Comparison of ENCODE assay signal across 2 cellular contexts in the genomic region with DNA sequence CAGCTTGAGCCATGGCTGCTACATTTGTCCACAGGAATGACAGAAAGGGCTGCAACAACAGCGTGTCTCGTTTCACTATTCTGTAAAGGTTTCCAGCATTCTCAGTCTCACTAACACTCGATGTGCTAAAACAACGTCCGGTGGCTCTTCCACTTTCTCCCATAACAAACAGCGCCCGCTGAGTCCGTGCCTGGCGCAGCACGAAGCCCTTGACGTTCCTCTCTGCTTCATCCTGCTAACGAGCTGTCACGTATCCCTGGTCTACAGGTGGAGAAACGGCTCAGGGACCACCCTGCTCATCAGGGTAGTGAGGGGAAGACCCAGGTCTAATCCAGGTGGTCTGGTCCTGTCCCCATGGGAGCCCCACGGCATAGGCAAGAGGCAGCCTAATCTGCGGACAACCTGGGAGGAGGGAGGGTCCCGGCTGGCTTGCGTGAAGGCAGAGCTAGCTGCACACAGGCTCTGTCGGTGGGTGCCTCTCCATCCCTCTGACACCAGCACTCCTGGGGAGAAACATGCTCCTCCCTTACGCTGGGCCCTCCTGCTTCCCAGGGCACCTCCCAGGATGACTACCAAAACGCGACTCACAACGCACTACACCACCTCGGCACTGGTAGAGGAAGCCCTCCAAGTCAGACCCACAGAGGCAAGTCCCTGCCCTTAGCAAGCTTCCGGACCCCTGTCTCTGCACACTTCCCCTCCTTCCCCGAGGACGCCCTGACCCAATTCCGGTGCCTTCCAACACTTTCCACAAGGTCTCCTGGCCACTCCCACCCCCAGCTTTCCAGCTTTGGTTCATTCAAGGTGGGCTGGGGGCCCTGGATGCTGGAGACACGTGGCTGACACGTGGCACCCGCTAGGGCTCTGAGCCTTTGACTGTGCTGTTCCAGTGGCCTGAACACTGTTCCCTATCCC.
A peak's percentile ranks its signal among the peaks of the same experiment; 100 is the strongest.
TF ChIP-seq lines count a peak whose summit lies in the region.

No MANE protein-coding gene starts in this region.

TF ChIP-seq in H1, 55 proteins besides CTCF, POLR2A, EP300 and RAD21:
- TF ChIP-seq SIX5 (IDR thresholded peaks at IDR 0.05; ENCODE audit: low read depth, low read length) (no peak), KDM1A (IDR thresholded peaks at IDR 0.05; ENCODE audit: borderline replicate concordance, low read length) (peak; percentile 46; the same call in 1 of the 2 replicates)

TF ChIP-seq in neural cell, 6 proteins besides CTCF, POLR2A, EP300 and RAD21:
- TF ChIP-seq POLR2AphosphoS5 (IDR thresholded peaks at IDR 0.05) (no peak), SMC3 (conservative IDR thresholded peaks at IDR 0.05; ENCODE audit: poor library complexity) (no peak), EZH2 (IDR thresholded peaks at IDR 0.05; ENCODE audit: borderline replicate concordance, insufficient read depth, low read length, poor library complexity, severe bottlenecking) (no peak), MXI1 (conservative IDR thresholded peaks at IDR 0.05; ENCODE audit: poor library complexity, severe bottlenecking) (no peak), TAF1 (IDR thresholded peaks at IDR 0.05; ENCODE audit: low read depth) (no peak)
- TF ChIP-seq, protein P1, sequence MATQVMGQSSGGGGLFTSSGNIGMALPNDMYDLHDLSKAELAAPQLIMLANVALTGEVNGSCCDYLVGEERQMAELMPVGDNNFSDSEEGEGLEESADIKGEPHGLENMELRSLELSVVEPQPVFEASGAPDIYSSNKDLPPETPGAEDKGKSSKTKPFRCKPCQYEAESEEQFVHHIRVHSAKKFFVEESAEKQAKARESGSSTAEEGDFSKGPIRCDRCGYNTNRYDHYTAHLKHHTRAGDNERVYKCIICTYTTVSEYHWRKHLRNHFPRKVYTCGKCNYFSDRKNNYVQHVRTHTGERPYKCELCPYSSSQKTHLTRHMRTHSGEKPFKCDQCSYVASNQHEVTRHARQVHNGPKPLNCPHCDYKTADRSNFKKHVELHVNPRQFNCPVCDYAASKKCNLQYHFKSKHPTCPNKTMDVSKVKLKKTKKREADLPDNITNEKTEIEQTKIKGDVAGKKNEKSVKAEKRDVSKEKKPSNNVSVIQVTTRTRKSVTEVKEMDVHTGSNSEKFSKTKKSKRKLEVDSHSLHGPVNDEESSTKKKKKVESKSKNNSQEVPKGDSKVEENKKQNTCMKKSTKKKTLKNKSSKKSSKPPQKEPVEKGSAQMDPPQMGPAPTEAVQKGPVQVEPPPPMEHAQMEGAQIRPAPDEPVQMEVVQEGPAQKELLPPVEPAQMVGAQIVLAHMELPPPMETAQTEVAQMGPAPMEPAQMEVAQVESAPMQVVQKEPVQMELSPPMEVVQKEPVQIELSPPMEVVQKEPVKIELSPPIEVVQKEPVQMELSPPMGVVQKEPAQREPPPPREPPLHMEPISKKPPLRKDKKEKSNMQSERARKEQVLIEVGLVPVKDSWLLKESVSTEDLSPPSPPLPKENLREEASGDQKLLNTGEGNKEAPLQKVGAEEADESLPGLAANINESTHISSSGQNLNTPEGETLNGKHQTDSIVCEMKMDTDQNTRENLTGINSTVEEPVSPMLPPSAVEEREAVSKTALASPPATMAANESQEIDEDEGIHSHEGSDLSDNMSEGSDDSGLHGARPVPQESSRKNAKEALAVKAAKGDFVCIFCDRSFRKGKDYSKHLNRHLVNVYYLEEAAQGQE (IDR thresholded peaks at IDR 0.05; ENCODE audit: borderline replicate concordance): no peak
